In genomic region chr7:27457603-27458565, GRCh38 we compare ENCODE assay signal across 8 cellular contexts.
DNase-seq lines count a peak whose midpoint lies in the region; ATAC-seq and TF ChIP-seq lines count a peak whose summit lies in the region.
"Not testable (repeated sequence)": the region's sequence is repeated elsewhere in the genome, so short reads cannot be mapped to it uniquely, and the experiment has no call there.

No MANE protein-coding gene starts in this region.

- peak; percentile 13 for DNase-seq in DMS53 treated with DMSO at 0.1 percent for 48 hours (lab: John Stamatoyannopoulos, UW; ENCODE audit: unreplicated experiment)
- DNase-seq in RPMI7951 (ENCODE audit: low read depth): peak; percentile 58
- not testable (repeated sequence) for DNase-seq in activated naive CD8-positive, alpha-beta T cell treated with anti-CD3 and anti-CD28 coated beads for 36 hours; osteoblast (ENCODE audit: insufficient read length, low spot score, missing footprints); upper lobe of right lung
- peak; percentile 63 for DNase-seq in choroid plexus epithelial cell (ENCODE audit: low read depth)
- DNase-seq in fibroblast of villous mesenchyme (ENCODE audit: low read depth): peak; percentile 54
- DNase-seq in immature natural killer cell: peak in 1 of 3 donors; percentile 3

- H2AFZ ChIP-seq in osteoblast (ENCODE audit: low read length): peak overlapping the region; percentile 52

- H3K27me3 Mint-ChIP-seq in activated naive CD8-positive, alpha-beta T cell treated with anti-CD3 and anti-CD28 coated beads for 36 hours: peaks cover 25% of the 10 kb centered on the region
- peaks cover 0 to 14% (median 3%) of the 10 kb centered on the region in 3 donors for H3K27me3 Mint-ChIP-seq in immature natural killer cell (ENCODE audit: low read depth in 3 of 3)

- not testable (repeated sequence) for H3K27ac ChIP-seq in osteoblast (ENCODE audit: low read depth, low read length); upper lobe of right lung

- not testable (repeated sequence) for H3K4me1 Mint-ChIP-seq in activated naive CD8-positive, alpha-beta T cell treated with anti-CD3 and anti-CD28 coated beads for 36 hours; immature natural killer cell

- not testable (repeated sequence) for H3K4me3 ChIP-seq in choroid plexus epithelial cell (ENCODE audit: low read depth, low read length); fibroblast of villous mesenchyme (ENCODE audit: low read depth, low read length); upper lobe of right lung
- H3K4me3 ChIP-seq in osteoblast (ENCODE audit: insufficient read depth, low read length): peak overlapping the region; percentile 49

- peak overlapping the region; percentile 62 for H3K4me2 ChIP-seq in osteoblast (ENCODE audit: insufficient read depth, low read length)

- peak overlapping the region; percentile 33 for H3K4me3 Mint-ChIP-seq in activated naive CD8-positive, alpha-beta T cell treated with anti-CD3 and anti-CD28 coated beads for 36 hours
- peak overlapping the region; percentile 53 to 70 (median 62) for H3K4me3 Mint-ChIP-seq in immature natural killer cell

- H3K79me2 ChIP-seq in osteoblast (ENCODE audit: insufficient read depth, low read length): not testable (repeated sequence)

- H3K4me1 ChIP-seq in osteoblast (ENCODE audit: insufficient read depth, low read length): peaks cover 21% of the 10 kb centered on the region
- H3K4me1 ChIP-seq in upper lobe of right lung: not testable (repeated sequence)

- not testable (repeated sequence) for H3K27me3 ChIP-seq in osteoblast (ENCODE audit: insufficient read depth, low read length); upper lobe of right lung

- ATAC-seq in upper lobe of right lung: peak; percentile 53

- not testable (repeated sequence) for TF ChIP-seq CTCF in choroid plexus epithelial cell (conservative IDR thresholded peaks at IDR 0.05; ENCODE audit: low read depth, low read length); fibroblast of villous mesenchyme (IDR thresholded peaks at IDR 0.05; ENCODE audit: insufficient read depth, low read depth, low read length); osteoblast (IDR thresholded peaks at IDR 0.05; ENCODE audit: extremely low read depth, low read depth, low read length); upper lobe of right lung (IDR thresholded peaks at IDR 0.05)

- not testable (repeated sequence) for H3K36me3 ChIP-seq in osteoblast (ENCODE audit: insufficient read depth, low read length); upper lobe of right lung

- not testable (repeated sequence) for H3K36me3 Mint-ChIP-seq in activated naive CD8-positive, alpha-beta T cell treated with anti-CD3 and anti-CD28 coated beads for 36 hours; immature natural killer cell

- intact Hi-C loops in upper lobe of right lung (cut with DNase I): not testable (repeated sequence)

- H3K9me3 Mint-ChIP-seq in activated naive CD8-positive, alpha-beta T cell treated with anti-CD3 and anti-CD28 coated beads for 36 hours; immature natural killer cell: not testable (repeated sequence)

- H4K20me1 ChIP-seq in osteoblast (ENCODE audit: insufficient read depth, low read length): not testable (repeated sequence)

- not testable (repeated sequence) for H3K9me3 ChIP-seq in osteoblast (ENCODE audit: low read depth, low read length); upper lobe of right lung

- H3K27ac Mint-ChIP-seq in activated naive CD8-positive, alpha-beta T cell treated with anti-CD3 and anti-CD28 coated beads for 36 hours; immature natural killer cell: not testable (repeated sequence)
